12 cellular contexts compared by ENCODE assay signal in the genomic region with DNA sequence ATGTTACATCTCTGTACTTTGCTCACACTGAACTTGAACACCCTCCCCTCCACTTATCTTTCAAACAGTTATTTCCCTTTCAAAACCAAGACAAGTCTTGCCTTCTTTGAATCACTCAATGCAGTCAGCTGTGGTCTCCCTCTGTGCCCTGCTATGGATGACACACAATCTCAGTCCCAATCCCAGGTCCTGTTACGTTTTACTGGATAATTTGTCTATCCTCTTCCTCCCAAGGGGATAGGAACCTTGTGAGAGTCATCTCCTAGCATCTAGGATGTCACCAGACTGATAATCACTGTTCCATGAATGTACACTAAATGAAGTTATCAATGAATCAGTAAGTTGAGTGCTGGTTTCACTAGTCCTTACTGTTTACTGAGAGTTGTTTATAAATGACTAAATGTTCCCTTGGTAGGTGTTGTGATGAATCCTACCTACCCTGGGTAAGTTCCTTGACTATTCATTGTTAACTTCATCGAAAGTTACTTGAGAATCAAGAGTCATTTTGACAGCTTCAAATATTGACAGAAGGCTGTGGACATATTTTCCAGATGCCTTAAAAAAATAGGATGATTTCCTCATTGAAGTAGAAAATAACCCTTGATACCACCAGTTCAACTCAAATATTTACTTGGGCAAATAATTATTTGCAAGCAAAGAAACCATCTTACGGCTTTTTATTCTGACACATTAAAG.
DNase-seq lines count a peak whose midpoint lies in the region; ATAC-seq, FAIRE-seq and TF ChIP-seq lines count a peak whose summit lies in the region.
"Had no signal": no experiment of that assay in that cellular context is flagged by ENCODE, and none has a peak within 500 bp of the region (broad histone marks: within the 10 kb centered on the region; RNA-seq: fewer than 3 reads in every experiment).

No MANE protein-coding gene starts in this region.

- peak overlapping the region; percentile 42 for H3K27ac Mint-ChIP-seq in Calu3 (ENCODE audit: unreplicated experiment)
- H3K27ac Mint-ChIP-seq in activated naive CD8-positive, alpha-beta T cell, result peak overlapping the region; percentile 86

- peaks cover 56% of the 10 kb centered on the region for H3K4me1 Mint-ChIP-seq in Calu3 (ENCODE audit: low read depth, unreplicated experiment)
- H3K4me1 Mint-ChIP-seq in activated naive CD8-positive, alpha-beta T cell (ENCODE audit: low read depth), result peaks cover 70% of the 10 kb centered on the region

- H3K27ac ChIP-seq in mucosa of rectum (ENCODE audit: low read depth in 2 of 2, low read length in 2 of 2) (peak overlapping the region; percentile 20 to 45), RWPE1 (no peak overlapping the region)
- H3K27ac ChIP-seq: SK-N-MC had no signal

- intact Hi-C loops in Calu3 (cut with micrococcal nuclease; ENCODE audit: unreplicated experiment), result no loop called here

- no peak overlapping the region for H3K9ac ChIP-seq in mucosa of rectum (ENCODE audit: low read depth in 1 of 2, low read length in 2 of 2)

- no TSS peak for BruUV-seq in Calu3 (replicated peaks; lab: Mats Ljungman, UMichigan)

- ATAC-seq in GM18517 (IDR thresholded peaks at IDR 0.05; ENCODE audit: unreplicated experiment) (no peak), HG03571 (IDR thresholded peaks at IDR 0.05; ENCODE audit: unreplicated experiment) (no peak)
- ATAC-seq: HCT116 had no signal

- no peaks in the 10 kb centered on the region for H3K27me3 Mint-ChIP-seq in Calu3 (ENCODE audit: unreplicated experiment)
- no peaks in the 10 kb centered on the region for H3K27me3 Mint-ChIP-seq in activated naive CD8-positive, alpha-beta T cell

- peaks cover 3 to 19% of the 10 kb centered on the region in 2 donors for H3K4me1 ChIP-seq in mucosa of rectum (ENCODE audit: control insufficient read depth in 2 of 2, insufficient read depth in 2 of 2, low read length in 2 of 2)

- TF ChIP-seq CTCF in Calu3 (IDR thresholded peaks at IDR 0.05; ENCODE audit: unreplicated experiment) (no peak), RWPE1 (conservative IDR thresholded peaks at IDR 0.05; ENCODE audit: low read depth) (no peak)

- TF ChIP-seq POLR2A in H54 (IDR thresholded peaks at IDR 0.05; ENCODE audit: low read depth, low read length), result no peak

- POLR2A ChIA-PET in RWPE1 (lab: Yijun Ruan, JAX; ENCODE audit: low non-redundant PET), result no interaction called here

- H3K9me3 ChIP-seq in mucosa of rectum (ENCODE audit: control insufficient read depth in 2 of 2, low read length in 2 of 2), result peaks cover 0 to 2% of the 10 kb centered on the region in 2 donors

- no peak overlapping the region for H3K4me3 Mint-ChIP-seq in Calu3 (ENCODE audit: low read depth, unreplicated experiment)
- H3K4me3 Mint-ChIP-seq in activated naive CD8-positive, alpha-beta T cell, result peak overlapping the region; percentile 38

- no peak for FAIRE-seq in H54 (lab: Jason Lieb, UNC)

- H3K4me3 ChIP-seq in mucosa of rectum (ENCODE audit: low read length in 2 of 2), result no peak overlapping the region
- H3K4me3 ChIP-seq: SK-N-MC had no signal

- no peaks in the 10 kb centered on the region for H3K9me3 Mint-ChIP-seq in Calu3 (ENCODE audit: low read depth, unreplicated experiment)
- peaks cover 8% of the 10 kb centered on the region for H3K9me3 Mint-ChIP-seq in activated naive CD8-positive, alpha-beta T cell (ENCODE audit: low read depth)

- CTCF ChIA-PET in Calu3 (lab: Charles Lee) (interaction anchor here (1.1 kb wide), 1 partner anchor 243 kb away, joined by 4 read pairs; no protein-coding TSS in a partner anchor), RWPE1 (lab: Yijun Ruan, JAX) (no interaction called here)

- no peaks in the 10 kb centered on the region for H3K36me3 ChIP-seq in mucosa of rectum (ENCODE audit: control insufficient read depth in 2 of 2, insufficient read depth in 2 of 2, low read length in 2 of 2)

- DNase-seq in Calu3 (no peak), NCI-H748 (lab: John Stamatoyannopoulos, UW; ENCODE audit: unreplicated experiment) (peak; percentile 29), H54 (ENCODE audit: insufficient read length, low spot score) (no peak), RWPE1 (ENCODE audit: low spot score) (no peak)
- DNase-seq: COR-L47, NCI-H446 had no signal

- no peaks in the 10 kb centered on the region for H3K27me3 ChIP-seq in mucosa of rectum (ENCODE audit: control insufficient read depth in 2 of 2, insufficient read depth in 2 of 2, low read length in 2 of 2)

- H3K36me3 Mint-ChIP-seq in Calu3 (ENCODE audit: insufficient read depth, unreplicated experiment), result no peaks in the 10 kb centered on the region
- H3K36me3 Mint-ChIP-seq in activated naive CD8-positive, alpha-beta T cell, result peaks cover 22% of the 10 kb centered on the region
